ENCODE assay signal across 17 cellular contexts in the genomic region with DNA sequence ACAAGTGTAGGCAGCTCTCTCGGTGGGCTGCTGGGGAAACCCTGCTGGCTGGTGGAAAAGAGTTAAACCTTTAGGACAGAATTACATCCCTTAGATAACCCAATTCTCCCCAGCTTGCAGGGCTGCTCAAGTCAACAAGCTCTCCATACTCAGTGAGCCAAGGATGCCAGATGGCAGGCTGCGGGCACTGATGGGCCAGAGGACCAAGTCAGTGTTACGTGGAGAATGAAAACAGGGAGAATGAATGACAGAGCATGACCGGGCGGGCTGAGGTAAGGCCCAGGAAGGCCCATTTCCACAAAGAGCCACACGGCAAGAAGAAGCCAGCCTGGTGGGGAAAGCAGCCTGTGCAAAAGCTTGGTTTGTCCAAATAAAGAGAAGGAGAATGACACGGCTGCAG. TPM values are rescaled to one million over a fixed set of nuclear protein-coding genes. Genes with fewer than 3 reads are reported as not detected.
DNase-seq lines count a peak whose midpoint lies in the region; ATAC-seq, FAIRE-seq and TF ChIP-seq lines count a peak whose summit lies in the region.
"Had no signal": no experiment of that assay in that cellular context is flagged by ENCODE, and none has a peak within 500 bp of the region (broad histone marks: within the 10 kb centered on the region; RNA-seq: fewer than 3 reads in every experiment).

No MANE protein-coding gene starts in this region.

- H3K36me3 ChIP-seq in PC-3 (ENCODE audit: low read depth, low read length) (no peaks in the 10 kb centered on the region), sigmoid colon (no peaks in the 10 kb centered on the region)
- H3K36me3 ChIP-seq: left ventricle myocardium inferior had no signal

- H3K9ac ChIP-seq in PC-3 (ENCODE audit: low read length), result no peak overlapping the region; the same call in 1 of the 2 replicates

- no TSS peak for BruUV-seq in PC-3 (replicated peaks; lab: Mats Ljungman, UMichigan)

- H3K4me2 ChIP-seq in PC-3 (ENCODE audit: low read length), result 0 out of 2 replicates have a peak overlapping the region, but pooled peaks have one; percentile 6

- H3K4me1 ChIP-seq in PC-3 (ENCODE audit: insufficient read depth, low read length) (peaks cover 81% of the 10 kb centered on the region), sigmoid colon (peaks cover 0 to 10% (median 4%) of the 10 kb centered on the region in 4 donors)

- H3K9me2 ChIP-seq in PC-3 (replicated peaks; ENCODE audit: low read length), result no peaks in the 10 kb centered on the region

- peaks cover 10% of the 10 kb centered on the region for H3F3A ChIP-seq in PC-3 (ENCODE audit: low read length, unreplicated experiment)

- H3K79me2 ChIP-seq in PC-3 (ENCODE audit: low read length), result no peaks in the 10 kb centered on the region

- H2AFZ ChIP-seq in PC-3 (ENCODE audit: low read length), result no peak overlapping the region

- H3K27ac ChIP-seq in PC-3 (ENCODE audit: low read length) (peak overlapping the region; percentile 43), coronary artery (peak overlapping the region; percentile 69 to 85), sigmoid colon (peak overlapping the region in 3 of 4 donors; percentile 26 to 43 (median 27))
- H3K27ac ChIP-seq: foreskin keratinocyte, left ventricle myocardium inferior, VCaP had no signal

- ATAC-seq in PC-3 (no peak), GM21619 (IDR thresholded peaks at IDR 0.05; ENCODE audit: unreplicated experiment) (no peak)
- ATAC-seq: foreskin keratinocyte had no signal

- no peaks in the 10 kb centered on the region for H3K9me3 ChIP-seq in PC-3 (ENCODE audit: low read length)
- H3K9me3 ChIP-seq in sigmoid colon, result no peaks in the 10 kb centered on the region
- H3K9me3 ChIP-seq: left ventricle myocardium inferior had no signal

- FAIRE-seq in RCC 7860 (lab: Jason Lieb, UNC), result no peak
- FAIRE-seq: GM18507 had no signal

- TF ChIP-seq CTCF in PC-3 (conservative IDR thresholded peaks at IDR 0.05; ENCODE audit: low read depth, low read length) (no peak), coronary artery (IDR thresholded peaks at IDR 0.05) (no peak), sigmoid colon (IDR thresholded peaks at IDR 0.05) (no peak)

- TF ChIP-seq EP300 in sigmoid colon (IDR thresholded peaks at IDR 0.05), result no peak

- intact Hi-C loops in PC-3 (cut with micrococcal nuclease) (no loop called here), sigmoid colon (cut with DNase I) (no loop called here)

- no peak for TF ChIP-seq POLR2A in sigmoid colon (IDR thresholded peaks at IDR 0.05)

- POLR2A ChIA-PET in PC-3 (lab: Charles Lee; ENCODE audit: unreplicated experiment), result no interaction called here

- H3K27me3 ChIP-seq in PC-3 (ENCODE audit: low read length) (no peaks in the 10 kb centered on the region), sigmoid colon (no peaks in the 10 kb centered on the region)
- H3K27me3 ChIP-seq: foreskin keratinocyte had no signal

- H3K4me3 ChIP-seq in PC-3 (ENCODE audit: low read length) (no peak overlapping the region), coronary artery (no peak overlapping the region), sigmoid colon (no peak overlapping the region)
- H3K4me3 ChIP-seq: left ventricle myocardium inferior had no signal

- CTCF ChIA-PET in PC-3 (lab: Charles Lee), result no interaction called here

- no peaks in the 10 kb centered on the region for H4K20me1 ChIP-seq in PC-3 (ENCODE audit: low read length)

- WGBS in sigmoid colon, 2 donors, result 85 to 88% methylated on average over 7 of the region's 7 CpGs

- DNase-seq in DMS79 (lab: John Stamatoyannopoulos, UW) (peak; percentile 25), PC-3 (no peak), coronary artery (ENCODE audit: low spot score) (no peak), sigmoid colon (peak; percentile 22), SK-N-DZ (ENCODE audit: low spot score) (no peak), RCC 7860 (ENCODE audit: low spot score) (no peak), SW 1271 (lab: John Stamatoyannopoulos, UW) (no peak)
- DNase-seq: activated CD4-positive, alpha-beta memory T cell treated with anti-CD3 and anti-CD28 coated beads, Interleukin-2, amount 10 ng/mL, durations not matched to agents 7 days and 5 days; activated T-cell treated with anti-CD3 and anti-CD28 coated beads, Interleukin-2, amount 50 U/mL, for 48 hours; AML-193; foreskin keratinocyte; left ventricle myocardium inferior; NCI-H187 had no signal

RNA-seq across cellular contexts. Expression of a gene that starts 58.7 kb away (rescaled TPM):
- total RNA-seq in PC-3 (2014; rRNA removed) (not detected in 2 replicates), sigmoid colon (10 to 100 TPM; 14.2 to 27.2 (median 17.7) TPM)
- 10 to 100 TPM in 2 of 3 donors, 1 to 10 TPM in 1; 1.8 to 14.5 (median 10.6) TPM for polyA plus RNA-seq in sigmoid colon
- not detected in 2 replicates for polyA plus RNA-seq in SK-N-DZ (2014; cell fraction: cytosol; rRNA removed)
- polyA plus RNA-seq in SK-N-DZ (2014; cell fraction: nucleus; rRNA removed), result not detected in 2 replicates
- total RNA-seq: foreskin keratinocyte, myocyte had no signal
- polyA plus RNA-seq: foreskin keratinocyte had no signal

Comparison
In these comparisons a context has a peak if more than half of its experiments do, and no peak if none do; other contexts are left out.
1. DNase-seq: peak in DMS79 (single experiment) and sigmoid colon (single experiment); none in PC-3 (single experiment), coronary artery (single experiment), SK-N-DZ (single experiment), RCC 7860 (single experiment) and SW 1271 (0 of 2).
2. H3K27ac ChIP-seq: peak in every context shown above with its lines; median percentile 77 in coronary artery; 43 in PC-3; 27 in sigmoid colon.
3. RNA of a gene that starts 58.7 kb away (total RNA-seq): 14.2 to 27.2 TPM in sigmoid colon; not detected in PC-3; every median in the first group is over 10 times any median in the second.